In the genomic region with DNA sequence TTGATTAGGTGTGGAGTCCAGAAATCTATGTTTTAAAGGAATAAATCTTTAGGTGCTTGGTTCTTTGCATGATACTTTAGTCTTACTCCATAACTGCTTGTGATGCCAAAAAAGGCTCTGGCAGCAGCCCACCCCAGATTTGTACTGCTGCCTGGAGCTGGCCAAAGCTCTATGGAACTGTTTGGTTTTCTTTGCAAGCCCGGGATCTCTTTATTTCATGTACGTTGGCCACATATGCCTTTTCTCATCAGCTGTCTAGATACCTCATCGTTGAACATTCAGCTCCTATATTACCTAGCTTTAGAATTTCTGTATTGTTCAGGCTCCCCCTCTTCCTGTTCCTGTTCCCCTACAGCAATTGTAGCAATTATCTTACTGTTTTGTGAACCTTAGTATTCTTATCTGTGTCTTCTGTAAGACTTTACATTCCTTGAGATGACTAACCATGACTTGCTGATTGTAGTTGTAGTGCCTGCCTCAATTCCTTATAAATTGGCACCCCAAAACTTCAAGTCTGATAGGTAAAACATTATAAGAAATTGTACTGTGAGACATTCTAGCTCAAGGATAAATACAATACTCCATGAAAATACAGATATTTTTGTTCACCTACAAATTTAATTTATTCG, we compare ENCODE assay signal across 23 cellular contexts.
"Had no signal": no experiment of that assay in that cellular context is flagged by ENCODE, and none has a peak within 500 bp of the region (broad histone marks: within the 10 kb centered on the region; RNA-seq: fewer than 3 reads in every experiment).

No MANE protein-coding gene starts in this region.

- H3K27me3 Mint-ChIP-seq: dendritic cell treated with granulocyte-macrophage colony-stimulating factor and Interleukin-4, amounts not matched to agents 40 ng/mL and 50 ng/mL, for 4 days; naive B cell had no signal

- H3K27ac Mint-ChIP-seq: activated naive CD4-positive, alpha-beta T cell treated with anti-CD3 and anti-CD28 coated beads for 36 hours; dendritic cell treated with granulocyte-macrophage colony-stimulating factor and Interleukin-4, amounts not matched to agents 40 ng/mL and 50 ng/mL, for 4 days; memory B cell; naive B cell had no signal

- DNase-seq: activated CD4-positive, alpha-beta T cell treated with anti-CD3 and anti-CD28 coated beads, Interleukin-2, amount 50 U/mL, for 48 hours; activated naive CD4-positive, alpha-beta T cell treated with anti-CD3 and anti-CD28 coated beads for 36 hours; activated T-cell treated with anti-CD3 and anti-CD28 coated beads for 4 hours; anterior cingulate cortex; effector CD8-positive, alpha-beta T cell; heart left ventricle; kidney glomerular epithelial cell; left ventricle myocardium inferior; mucosa of descending colon; naive B cell; stimulated activated naive CD8-positive, alpha-beta T cell treated with anti-CD3 and anti-CD28 coated beads, Interleukin-15, Interleukin-2, amounts not matched to agents 100 U/mL and 50 U/mL, for 24 hours; substantia nigra; T-helper 1 cell; T-helper 9 cell; tibial artery had no signal

- H3K36me3 ChIP-seq: breast epithelium, gastroesophageal sphincter, heart left ventricle, left ventricle myocardium inferior, prostate gland, right atrium auricular region, tibial artery had no signal

- H3K4me1 ChIP-seq: breast epithelium, gastroesophageal sphincter, left ventricle myocardium inferior, prostate gland, right atrium auricular region, tibial artery had no signal

- H3K27ac ChIP-seq: breast epithelium, gastroesophageal sphincter, heart left ventricle, left ventricle myocardium inferior, prostate gland, right atrium auricular region, tibial artery had no signal

- H3K36me3 Mint-ChIP-seq: memory B cell, naive B cell had no signal

- H3K4me3 ChIP-seq: breast epithelium, gastroesophageal sphincter, heart left ventricle, left ventricle myocardium inferior, mucosa of descending colon, prostate gland, right atrium auricular region, tibial artery had no signal

- H3K4me1 Mint-ChIP-seq: neural crest cell had no signal

- H3K9me3 ChIP-seq: breast epithelium, gastroesophageal sphincter, heart left ventricle, left ventricle myocardium inferior, mucosa of descending colon, prostate gland, right atrium auricular region, tibial artery had no signal

- H3K27me3 ChIP-seq: breast epithelium, gastroesophageal sphincter, right atrium auricular region, tibial artery had no signal

- ATAC-seq: gastroesophageal sphincter; heart left ventricle; mucosa of descending colon; SK-N-SH treated with all-trans-retinoic acid at 6 μM for 48 hours; stimulated activated naive CD8-positive, alpha-beta T cell treated with anti-CD3 and anti-CD28 coated beads, Interleukin-15, Interleukin-2, amounts not matched to agents 100 U/mL and 50 U/mL, for 24 hours had no signal

- H3K4me3 Mint-ChIP-seq: activated naive CD4-positive, alpha-beta T cell treated with anti-CD3 and anti-CD28 coated beads for 36 hours; dendritic cell treated with granulocyte-macrophage colony-stimulating factor and Interleukin-4, amounts not matched to agents 40 ng/mL and 50 ng/mL, for 4 days; memory B cell; naive B cell; neural crest cell had no signal
